Comparison of ENCODE assay signal across 1 cellular context in genomic region chr5:16502866-16503265, GRCh38.
TF ChIP-seq lines count a peak whose summit lies in the region.

No MANE protein-coding gene starts in this region.

TF ChIP-seq in HEK293, 187 proteins besides CTCF, POLR2A, EP300 and RAD21:
- no peak for TF ChIP-seq REST (tag by site-specific recombination; IDR thresholded peaks at IDR 0.05)
- TF ChIP-seq ZNF350 (tag by site-specific recombination; IDR thresholded peaks at IDR 0.05), result no peak
- no peak for TF ChIP-seq GLIS2 (tag by site-specific recombination; IDR thresholded peaks at IDR 0.05)
- TF ChIP-seq OSR2 (tag by site-specific recombination; IDR thresholded peaks at IDR 0.05), result 0 out of 2 replicates have a peak, but pooled peaks have one; percentile 18
- TF ChIP-seq YY2 (tag by site-specific recombination; IDR thresholded peaks at IDR 0.05), result no peak
- TF ChIP-seq ZNF596 (tag by site-specific recombination; IDR thresholded peaks at IDR 0.05), result no peak
TF ChIP-seq in HEK293: peak in this region for 1.
